In genomic region chr12:57604454-57605307, GRCh38 we compare ENCODE assay signal across 8 cellular contexts. TPM values are rescaled to one million over a fixed set of nuclear protein-coding genes. Genes with fewer than 3 reads are reported as not detected.
DNase-seq lines count a peak whose midpoint lies in the region; ATAC-seq and TF ChIP-seq lines count a peak whose summit lies in the region.

Gene DTX3 (plus strand): TSS chr12:57604824. CDS start chr12:57606518, 1,694 bp downstream.

- peak; percentile 84 for DNase-seq in SK-N-SH
- no peak for DNase-seq in chondrocyte (ENCODE audit: low spot score)
- DNase-seq in left colon: peak; percentile 38 to 47
- DNase-seq in stimulated activated CD4-positive, alpha-beta T cell treated with anti-CD3 and anti-CD28 coated beads, Interleukin-4, amount 100 ng/mL, for 1 hour: peak; percentile 48
- no peak for DNase-seq in erythroblast (lab: John Stamatoyannopoulos, UW)
- no peak for DNase-seq in cortex of kidney (lab: John Stamatoyannopoulos, UW)

- H3K9me3 ChIP-seq in ES-I3 (ENCODE audit: control insufficient read depth, insufficient read depth, low read length): no peaks in the 10 kb centered on the region
- no peaks in the 10 kb centered on the region for H3K9me3 ChIP-seq in SK-N-SH

- no peaks in the 10 kb centered on the region for H3K27me3 ChIP-seq in SK-N-SH (ENCODE audit: insufficient read depth)

- H3K4me1 ChIP-seq in ES-I3 (ENCODE audit: insufficient read depth, low read length) (0 out of 2 replicates have a peak, but pooled peaks cover 9% of the 10 kb centered on the region), SK-N-SH (ENCODE audit: control insufficient read depth in 1 of 2, insufficient read depth in 2 of 2, low read depth in 1 of 2, low read length in 1 of 2) (peaks cover 9 to 17% of the 10 kb centered on the region in 2 experiments; a peak in 3 of 4 replicates)

- H3K36me3 ChIP-seq in ES-I3 (ENCODE audit: insufficient read depth, low read length) (peaks cover 6% of the 10 kb centered on the region; the same call in 1 of the 2 replicates), SK-N-SH (replicated peaks in 1 of 2; ENCODE audit: control insufficient read depth in 1 of 2, insufficient read depth in 2 of 2, low read length in 1 of 2) (peaks cover 9 to 54% of the 10 kb centered on the region in 2 experiments)

- peaks cover 6% of the 10 kb centered on the region for H3F3A ChIP-seq in SK-N-SH (replicated peaks; ENCODE audit: insufficient read depth)

- WGBS in SK-N-SH (ENCODE audit: low lambda C conversion rate): 6% methylated on average over 18 of the region's 52 CpGs

- intact Hi-C loops in left colon (cut with DNase I, micrococcal nuclease): no loop called here

- H2AFZ ChIP-seq in SK-N-SH (ENCODE audit: low read depth): peak within 1 kb of the TSS; percentile 99

- TF ChIP-seq RAD21 in SK-N-SH (IDR thresholded peaks at IDR 0.05; ENCODE audit: low read length): no peak

- no peak for TF ChIP-seq POLR2A in erythroblast (IDR thresholded peaks at IDR 0.05; ENCODE audit: low read length)

- TF ChIP-seq EP300 in SK-N-SH (IDR thresholded peaks at IDR 0.05; ENCODE audit: borderline replicate concordance in 1 of 2, low read depth in 1 of 2, low read length in 1 of 2): no peak

- H3K9me3 Mint-ChIP-seq in chondrocyte (ENCODE audit: low read depth): no peaks in the 10 kb centered on the region

- H3K27ac Mint-ChIP-seq in chondrocyte (ENCODE audit: unreplicated experiment): peak within 1 kb of the TSS; percentile 94

- CTCF ChIA-PET in SK-N-SH (lab: Yijun Ruan, JAX): interaction anchor here (0.8 to 7.6 kb wide), 9 partner anchors 11 to 29 kb away, joined by 3 to 65 read pairs (median 6); partner anchors contain the start of genes B4GALNT1 and PIP4K2C

- H3K4me1 Mint-ChIP-seq in chondrocyte (ENCODE audit: low read depth): peaks cover 32% of the 10 kb centered on the region

- ATAC-seq in HG02885 (IDR thresholded peaks at IDR 0.05; ENCODE audit: poor library complexity, unreplicated experiment) (peak; percentile 69), left colon (peak; percentile 44)

- peaks cover 18% of the 10 kb centered on the region for H3K36me3 Mint-ChIP-seq in chondrocyte (ENCODE audit: low read depth)

- no peaks in the 10 kb centered on the region for H3K9me2 ChIP-seq in SK-N-SH

- TF ChIP-seq CTCF in SK-N-SH (IDR thresholded peaks at IDR 0.05) (no peak), chondrocyte (IDR thresholded peaks at IDR 0.05) (no peak)

- H3K27ac ChIP-seq in SK-N-SH (ENCODE audit: low read depth in 2 of 2, low read length in 1 of 2): peak within 1 kb of the TSS; percentile 61 to 97

- H3K4me3 Mint-ChIP-seq in chondrocyte (ENCODE audit: unreplicated experiment): peak within 1 kb of the TSS; percentile 77

- H3K4me2 ChIP-seq in SK-N-SH: peak within 1 kb of the TSS; percentile 77

- H3K4me3 ChIP-seq in SK-N-SH (ENCODE audit: low read depth in 2 of 2, low read length in 1 of 2): peak within 1 kb of the TSS; percentile 86 to 91

- peak within 1 kb of the TSS; percentile 76 for H3K9ac ChIP-seq in ES-I3 (ENCODE audit: low read depth, low read length)
- H3K9ac ChIP-seq in SK-N-SH: peak within 1 kb of the TSS; percentile 96

- H3K79me2 ChIP-seq in SK-N-SH (ENCODE audit: insufficient read depth): peaks cover 6% of the 10 kb centered on the region; the same call in 1 of the 2 replicates

- no peaks in the 10 kb centered on the region for H4K20me1 ChIP-seq in SK-N-SH (ENCODE audit: insufficient read depth)

- POLR2A ChIA-PET in SK-N-SH (lab: Yijun Ruan, JAX): interaction anchor here (0.7 to 1.7 kb wide), 9 partner anchors 9 to 75 kb away, joined by 3 to 7 read pairs (median 3); partner anchors contain the start of gene PIP4K2C

- H3K27me3 Mint-ChIP-seq in chondrocyte (ENCODE audit: low read depth): no peaks in the 10 kb centered on the region

TF ChIP-seq in SK-N-SH, 30 proteins besides CTCF, POLR2A, EP300 and RAD21 (continues in another document):
- no peak for TF ChIP-seq GABPA (IDR thresholded peaks at IDR 0.05; ENCODE audit: low read depth)
- TF ChIP-seq EZH2phosphoT487 (IDR thresholded peaks at IDR 0.05; ENCODE audit: borderline replicate concordance, low read depth): no peak
- no peak for TF ChIP-seq NRF1 (IDR thresholded peaks at IDR 0.05; ENCODE audit: low read depth, low read length)
- TF ChIP-seq JUND (IDR thresholded peaks at IDR 0.05): no peak
- TF ChIP-seq NFIC (IDR thresholded peaks at IDR 0.05; ENCODE audit: borderline replicate concordance): no peak
- 0 out of 2 replicates have a peak, but pooled peaks have one; percentile 16 for TF ChIP-seq TAF1 (IDR thresholded peaks at IDR 0.05; ENCODE audit: borderline replicate concordance, low read depth, low read length)
- no peak for TF ChIP-seq GATA2 (CRISPR knock-in tag; IDR thresholded peaks at IDR 0.05)
- 0 out of 2 replicates have a peak, but pooled peaks have one; percentile 4 for TF ChIP-seq SIN3A (IDR thresholded peaks at IDR 0.05; ENCODE audit: borderline replicate concordance, low read depth, low read length)
- no peak for TF ChIP-seq TCF12 (IDR thresholded peaks at IDR 0.05)
- no peak for TF ChIP-seq MXI1 (IDR thresholded peaks at IDR 0.05; ENCODE audit: low read depth, low read length)
- peak; percentile 92 for TF ChIP-seq USF1 (IDR thresholded peaks at IDR 0.05; ENCODE audit: borderline replicate concordance, low read depth)
- no peak for TF ChIP-seq RCOR1 (IDR thresholded peaks at IDR 0.05; ENCODE audit: low read length)
- TF ChIP-seq REST (IDR thresholded peaks at IDR 0.05; ENCODE audit: low read depth, low read length): no peak
- no peak for TF ChIP-seq PBX3 (IDR thresholded peaks at IDR 0.05)
- no peak for TF ChIP-seq MEF2A (IDR thresholded peaks at IDR 0.05; ENCODE audit: borderline replicate concordance, low read depth)
- peak; percentile 12; the same call in 1 of the 2 replicates for TF ChIP-seq RFX5 (IDR thresholded peaks at IDR 0.05; ENCODE audit: low read length)
- TF ChIP-seq YY1 (IDR thresholded peaks at IDR 0.05; ENCODE audit: low read depth): peak; percentile 90
- TF ChIP-seq ZBTB33 (IDR thresholded peaks at IDR 0.05; ENCODE audit: borderline replicate concordance, low read depth): no peak
- no peak for TF ChIP-seq RXRA (IDR thresholded peaks at IDR 0.05; ENCODE audit: borderline replicate concordance, low read depth)

RNA-seq across cellular contexts. Expression of gene DTX3, which starts in this region (rescaled TPM):
- polyA plus RNA-seq in SK-N-SH (2012; rRNA removed): 61.2 and 62.6 TPM in 2 replicates
- polyA plus RNA-seq in SK-N-SH (2012; cell fraction: cytosol; rRNA removed): 21.8 and 33.1 TPM in 2 replicates
- 312 and 331 TPM in 2 replicates for polyA plus RNA-seq in SK-N-SH (2012; cell fraction: nucleus; rRNA removed)
- total RNA-seq in chondrocyte: 29.8 to 30.3 TPM (median 30.1 TPM) in 3 replicates
- 10 to 100 TPM in 1 of 2 donors, 1 to 10 TPM in 1; 3.7 to 10.2 TPM for total RNA-seq in left colon

Comparison
In these comparisons a context has a peak if more than half of its experiments do, and no peak if none do; other contexts are left out.
1. DNase-seq: peak in SK-N-SH (single experiment), left colon (2 of 2) and stimulated activated CD4-positive, alpha-beta T cell treated with anti-CD3 and anti-CD28 coated beads, Interleukin-4, amount 100 ng/mL, for 1 hour (single experiment); none in chondrocyte (single experiment), erythroblast (0 of 2) and cortex of kidney (single experiment).